Comparison of ENCODE assay signal across 16 cellular contexts in genomic region chr12:84875241-84875640, GRCh38. TPM values are rescaled to one million over a fixed set of nuclear protein-coding genes. Genes with fewer than 3 reads are reported as not detected.
DNase-seq lines count a peak whose midpoint lies in the region; ATAC-seq, FAIRE-seq and TF ChIP-seq lines count a peak whose summit lies in the region.
"Had no signal": no experiment of that assay in that cellular context is flagged by ENCODE, and none has a peak within 500 bp of the region (broad histone marks: within the 10 kb centered on the region; RNA-seq: fewer than 3 reads in every experiment).

No MANE protein-coding gene starts in this region.

- no peaks in the 10 kb centered on the region for H4K20me1 ChIP-seq in HCT116 (ENCODE audit: insufficient read depth)

- H3K79me2 ChIP-seq in HCT116 (ENCODE audit: insufficient read depth, low read length), result no peaks in the 10 kb centered on the region

- WGBS in gastroesophageal sphincter (ENCODE audit: low coverage in 1 of 2), 2 donors, result 50 to 52% methylated on average over 2 to 4 of the region's 4 CpGs

- ATAC-seq in HCT116, result no peak
- no peak for ATAC-seq in left lung
- ATAC-seq in gastroesophageal sphincter, result no peak

- no peaks in the 10 kb centered on the region for H3K9me3 ChIP-seq in HCT116 (ENCODE audit: control insufficient read depth in 1 of 2, insufficient read depth in 1 of 2, low read depth in 1 of 2, low read length in 2 of 2)
- H3K9me3 ChIP-seq in neuron (ENCODE audit: low read length), result no peaks in the 10 kb centered on the region
- H3K9me3 ChIP-seq in left lung, result no peaks in the 10 kb centered on the region
- H3K9me3 ChIP-seq in gastroesophageal sphincter, result no peaks in the 10 kb centered on the region
- H3K9me3 ChIP-seq: Peyer's patch had no signal

- RAD21 ChIA-PET in HCT116 (lab: Charles Lee; ENCODE audit: low non-redundant PET in 1 of 2, low total read pairs in 2 of 2, uncharacterized antibody in 2 of 2, unreplicated experiment in 2 of 2), result interaction anchor here in 1 of 2 experiments (1.1 kb wide), 1 partner anchor 153 kb away, joined by 4 read pairs; no protein-coding TSS in a partner anchor

- no peak for FAIRE-seq in GM19239 (lab: Jason Lieb, UNC)
- FAIRE-seq: GM12878, HTR-8/SVneo, K562 had no signal

- H2AFZ ChIP-seq in HCT116 (ENCODE audit: low read depth, low read length, poor library complexity, severe bottlenecking), result peak overlapping the region; percentile 43
- peak overlapping the region; percentile 52 for H2AFZ ChIP-seq in neuron (ENCODE audit: low read depth, low read length)

- TF ChIP-seq RAD21 in HCT116 (IDR thresholded peaks at IDR 0.05; ENCODE audit: low read depth), result no peak

- no peaks in the 10 kb centered on the region for H3K4me1 ChIP-seq in HCT116 (ENCODE audit: control insufficient read depth in 1 of 2, insufficient read depth in 2 of 2, low read length in 2 of 2)
- peaks cover 8% of the 10 kb centered on the region for H3K4me1 ChIP-seq in neuron (ENCODE audit: insufficient read depth, low read length)
- no peaks in the 10 kb centered on the region for H3K4me1 ChIP-seq in left lung
- H3K4me1 ChIP-seq in gastroesophageal sphincter, result no peaks in the 10 kb centered on the region
- H3K4me1 ChIP-seq: Peyer's patch had no signal

- intact Hi-C loops in HCT116 (cut with micrococcal nuclease), result loop anchor here (2.0 to 10.0 kb wide), 2 partner anchors 574 to 1050 kb away; no protein-coding TSS in a partner anchor
- intact Hi-C loops in left lung (cut with DNase I), result loop anchor here in 1 of 2 donors (5.0 kb wide), 1 partner anchor 152 kb away; no protein-coding TSS in a partner anchor

- no peaks in the 10 kb centered on the region for H3K9me2 ChIP-seq in HCT116 (ENCODE audit: insufficient read depth)

- H3K36me3 ChIP-seq in HCT116 (ENCODE audit: control insufficient read depth in 1 of 2, insufficient read depth in 2 of 2, low read length in 2 of 2) (no peaks in the 10 kb centered on the region), neuron (ENCODE audit: insufficient read depth, low read length) (no peaks in the 10 kb centered on the region), left lung (no peaks in the 10 kb centered on the region), gastroesophageal sphincter (no peaks in the 10 kb centered on the region)
- H3K36me3 ChIP-seq: Peyer's patch had no signal

- POLR2A ChIA-PET in HCT116 (lab: Charles Lee), result interaction anchor here (1.0 kb wide), 1 partner anchor 154 kb away, joined by 4 read pairs; no protein-coding TSS in a partner anchor

- H3K4me2 ChIP-seq in HCT116 (ENCODE audit: low read length), result no peak overlapping the region

- DNase-seq in DMS114 treated with DMSO at 0.1 percent for 48 hours (lab: John Stamatoyannopoulos, UW; ENCODE audit: unreplicated experiment) (peak; percentile 20), HCT116 (ENCODE audit: low read depth, low spot score) (no peak), amniotic epithelial cell (ENCODE audit: low read depth) (peak; percentile 13), NCI-H128 (lab: John Stamatoyannopoulos, UW; ENCODE audit: unreplicated experiment) (no peak), GM19239 (ENCODE audit: insufficient read length, low spot score) (no peak), left lung (no peak)
- DNase-seq: GDM1, Peyer's patch, T-cell had no signal

- H3K27ac ChIP-seq in HCT116 (ENCODE audit: low read depth, low read length) (no peak overlapping the region), left lung (no peak overlapping the region), gastroesophageal sphincter (no peak overlapping the region)
- H3K27ac ChIP-seq: Peyer's patch had no signal

- no peak for TF ChIP-seq EP300 in gastroesophageal sphincter (IDR thresholded peaks at IDR 0.05)

- no peak for TF ChIP-seq POLR2A in HCT116 (IDR thresholded peaks at IDR 0.05; ENCODE audit: borderline replicate concordance, extremely low read depth, insufficient read depth, insufficient read length)
- no peak for TF ChIP-seq POLR2A in gastroesophageal sphincter (IDR thresholded peaks at IDR 0.05)

- no peak overlapping the region for H3K9ac ChIP-seq in HCT116 (ENCODE audit: low read length)

- no TSS peak for BruUV-seq in HCT116 (replicated peaks; lab: Mats Ljungman, UMichigan)

- CTCF ChIA-PET in HCT116 (lab: Charles Lee), result interaction anchor here (1.0 to 6.7 kb wide), 5 partner anchors 10 to 566 kb away, joined by 3 to 132 read pairs (median 6); no protein-coding TSS in a partner anchor

- H3K4me3 ChIP-seq in HCT116 (replicated peaks in 1 of 2; ENCODE audit: low read depth in 1 of 2, low read length in 2 of 2) (no peak overlapping the region), neuron (ENCODE audit: low read length) (no peak overlapping the region), left lung (no peak overlapping the region), gastroesophageal sphincter (no peak overlapping the region)
- H3K4me3 ChIP-seq: GM12878, K562, Peyer's patch had no signal

- H3K27me3 ChIP-seq in HCT116 (ENCODE audit: insufficient read depth, low read length), result no peaks in the 10 kb centered on the region
- no peaks in the 10 kb centered on the region for H3K27me3 ChIP-seq in neuron (ENCODE audit: insufficient read depth, low read length)
- H3K27me3 ChIP-seq in left lung, result peaks cover 0 to 4% of the 10 kb centered on the region in 2 donors
- no peaks in the 10 kb centered on the region for H3K27me3 ChIP-seq in gastroesophageal sphincter
- H3K27me3 ChIP-seq: Peyer's patch had no signal

- no peak for TF ChIP-seq CTCF in HCT116 (IDR thresholded peaks at IDR 0.05 in 2 of 3, conservative IDR thresholded peaks at IDR 0.05 in 1 of 3; ENCODE audit: borderline replicate concordance in 1 of 3, insufficient read depth in 1 of 3, low read depth in 2 of 3, low read length in 2 of 3)
- TF ChIP-seq CTCF in left lung (IDR thresholded peaks at IDR 0.05), result no peak
- no peak for TF ChIP-seq CTCF in gastroesophageal sphincter (IDR thresholded peaks at IDR 0.05)

TF ChIP-seq in HCT116, 20 proteins besides CTCF, POLR2A, EP300 and RAD21 (continues in another document):
- TF ChIP-seq CEBPB (IDR thresholded peaks at IDR 0.05; ENCODE audit: low read depth) (no peak), CBX3 (IDR thresholded peaks at IDR 0.05; ENCODE audit: low read depth) (no peak), REST (IDR thresholded peaks at IDR 0.05; ENCODE audit: low read depth) (no peak), ZBTB33 (IDR thresholded peaks at IDR 0.05; ENCODE audit: extremely low read depth, insufficient replicate concordance, low read length) (no peak), POLR2AphosphoS5 (IDR thresholded peaks at IDR 0.05; ENCODE audit: low read depth, low read length) (no peak), TCF7L2 (IDR thresholded peaks at IDR 0.05; ENCODE audit: borderline replicate concordance, extremely low read depth, insufficient read depth, insufficient read length) (no peak), FOSL1 (IDR thresholded peaks at IDR 0.05; ENCODE audit: low read depth) (no peak), ELF1 (IDR thresholded peaks at IDR 0.05; ENCODE audit: borderline replicate concordance, low read depth) (no peak), SP1 (IDR thresholded peaks at IDR 0.05; ENCODE audit: low read depth) (no peak), ZFX (IDR thresholded peaks at IDR 0.05) (no peak), YY1 (IDR thresholded peaks at IDR 0.05; ENCODE audit: extremely low read depth, insufficient replicate concordance, low read depth, low read length) (no peak), JUND (IDR thresholded peaks at IDR 0.05) (no peak), SIN3A (IDR thresholded peaks at IDR 0.05; ENCODE audit: low read depth) (no peak)
- TF ChIP-seq, protein P1, sequence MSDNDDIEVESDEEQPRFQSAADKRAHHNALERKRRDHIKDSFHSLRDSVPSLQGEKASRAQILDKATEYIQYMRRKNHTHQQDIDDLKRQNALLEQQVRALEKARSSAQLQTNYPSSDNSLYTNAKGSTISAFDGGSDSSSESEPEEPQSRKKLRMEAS (IDR thresholded peaks at IDR 0.05), result no peak

RNA-seq across cellular contexts. Expression of gene SLC6A15, which starts 37.4 kb away (rescaled TPM):
- total RNA-seq in HCT116 (2021; ENCODE audit: unreplicated experiment) (0.07 TPM), left lung (under 1 TPM in 1 of 2 donors, not detected in 1; 0.21 TPM), gastroesophageal sphincter (1 to 10 TPM in 3 of 4 donors, under 1 TPM in 1; 0.54 to 2.3 (median 1.7) TPM)
- polyA plus RNA-seq in HCT116 (2012), result not detected in 2 replicates
- total RNA-seq: CD4-positive, alpha-beta memory T cell; GM12878; K562; M059J had no signal
- polyA plus RNA-seq: CD4-positive, alpha-beta memory T cell; K562 had no signal

Comparison
In these comparisons a context has a peak if more than half of its experiments do, and no peak if none do; other contexts are left out.
1. DNase-seq: peak in DMS114 treated with DMSO at 0.1 percent for 48 hours (single experiment) and amniotic epithelial cell (single experiment); none in HCT116 (single experiment), NCI-H128 (single experiment), GM19239 (single experiment) and left lung (0 of 2).